Comparison of ENCODE assay signal across 21 cellular contexts in genomic region chr2:174874081-174874480, GRCh38.
A peak's percentile ranks its signal among the peaks of the same experiment; 100 is the strongest.
DNase-seq lines count a peak whose midpoint lies in the region; ATAC-seq, FAIRE-seq and TF ChIP-seq lines count a peak whose summit lies in the region.
"Had no signal": no experiment of that assay in that cellular context is flagged by ENCODE, and none has a peak within 500 bp of the region (broad histone marks: within the 10 kb centered on the region; RNA-seq: fewer than 3 reads in every experiment).

No MANE protein-coding gene starts in this region.

- no peaks in the 10 kb centered on the region for H3K27me3 ChIP-seq in Caco-2 (replicated peaks; ENCODE audit: control insufficient read depth, insufficient read depth, low read length)
- H3K27me3 ChIP-seq in gastroesophageal sphincter, result no peaks in the 10 kb centered on the region
- H3K27me3 ChIP-seq: BLaER1 treated with 17β-estradiol and CSF1 and Interleukin-3, amounts not matched to agents 10 nM and 100 nM had no signal

- no peak overlapping the region for H3K4me3 Mint-ChIP-seq in Caco-2 (ENCODE audit: unreplicated experiment)
- H3K4me3 Mint-ChIP-seq: CD8-positive, alpha-beta T cell; H9 had no signal

- no TSS peak for BruUV-seq in Caco-2 (replicated peaks; lab: Mats Ljungman, UMichigan)

- H3K27ac Mint-ChIP-seq in Caco-2 (ENCODE audit: unreplicated experiment), result no peak overlapping the region
- H3K27ac Mint-ChIP-seq: CD8-positive, alpha-beta T cell had no signal

- peaks cover 15% of the 10 kb centered on the region for H3K27me3 Mint-ChIP-seq in Caco-2 (ENCODE audit: insufficient read depth, unreplicated experiment)

- no peaks in the 10 kb centered on the region for H3K4me1 ChIP-seq in Caco-2
- H3K4me1 ChIP-seq in gastroesophageal sphincter, result peaks cover 0 to 15% (median 3%) of the 10 kb centered on the region in 3 donors
- H3K4me1 ChIP-seq: BLaER1 treated with 17β-estradiol and CSF1 and Interleukin-3, amounts not matched to agents 10 nM and 100 nM had no signal

- TF ChIP-seq CTCF in fibroblast of the aortic adventitia (IDR thresholded peaks at IDR 0.05; ENCODE audit: insufficient read depth, low read length) (no peak), Caco-2 (IDR thresholded peaks at IDR 0.05; ENCODE audit: insufficient read depth in 1 of 2, low read depth in 1 of 2, low read length in 1 of 2, severe bottlenecking in 1 of 2, unreplicated experiment in 1 of 2) (no peak), gastroesophageal sphincter (IDR thresholded peaks at IDR 0.05) (no peak)

- no peaks in the 10 kb centered on the region for H3K36me3 ChIP-seq in Caco-2 (ENCODE audit: control insufficient read depth, insufficient read depth, low read length)
- peaks cover 0 to 9% of the 10 kb centered on the region in 2 donors for H3K36me3 ChIP-seq in gastroesophageal sphincter
- H3K36me3 ChIP-seq: BLaER1 treated with 17β-estradiol and CSF1 and Interleukin-3, amounts not matched to agents 10 nM and 100 nM had no signal

- TF ChIP-seq POLR2A in gastroesophageal sphincter (IDR thresholded peaks at IDR 0.05), result no peak

- intact Hi-C loops in Caco-2 (cut with micrococcal nuclease; ENCODE audit: unreplicated experiment), result no loop called here

- peak; percentile 29 for FAIRE-seq in endometrium (lab: Jason Lieb, UNC)
- FAIRE-seq: D721Med had no signal

- no peak overlapping the region for H3K4me3 ChIP-seq in fibroblast of the aortic adventitia (ENCODE audit: low read depth, low read length)
- H3K4me3 ChIP-seq in Caco-2 (ENCODE audit: low read depth, low read length), result no peak overlapping the region
- no peak overlapping the region for H3K4me3 ChIP-seq in gastroesophageal sphincter
- H3K4me3 ChIP-seq: BLaER1 treated with 17β-estradiol and CSF1 and Interleukin-3, amounts not matched to agents 10 nM and 100 nM had no signal

- H3K9me3 ChIP-seq in Caco-2 (no peaks in the 10 kb centered on the region), gastroesophageal sphincter (no peaks in the 10 kb centered on the region)
- H3K9me3 ChIP-seq: BLaER1 treated with 17β-estradiol and CSF1 and Interleukin-3, amounts not matched to agents 10 nM and 100 nM had no signal

- H3K4me1 Mint-ChIP-seq in Caco-2 (ENCODE audit: low read depth, unreplicated experiment), result no peaks in the 10 kb centered on the region

- CTCF ChIA-PET in Caco-2 (lab: Charles Lee), result no interaction called here

- DNase-seq in AG20443 (ENCODE audit: low spot score) (peak; percentile 12), fibroblast of the aortic adventitia (ENCODE audit: low read depth) (peak; percentile 45), iPS-NIHi11 (ENCODE audit: low spot score) (no peak), Caco-2 (no peak)
- DNase-seq: CD8-positive, alpha-beta T cell; H9; NCI-H1417; NCI-H187; NCI-H2107; NCI-H2227 treated with DMSO at 0.1 percent for 48 hours; NCI-H510A treated with DMSO at 0.1 percent for 48 hours; NCI-H82; OCI-M1; Right ventricle myocardium superior had no signal

- no peaks in the 10 kb centered on the region for H3K36me3 Mint-ChIP-seq in Caco-2 (ENCODE audit: insufficient read depth, unreplicated experiment)
- H3K36me3 Mint-ChIP-seq: CD8-positive, alpha-beta T cell had no signal

- peak; percentile 10; the same call in 1 of the 3 replicates for ATAC-seq in SK-N-SH treated with all-trans-retinoic acid at 6 μM for 48 hours
- ATAC-seq in GM18519 (IDR thresholded peaks at IDR 0.05; ENCODE audit: low FRiP score, unreplicated experiment), result no peak
- ATAC-seq in gastroesophageal sphincter, result no peak
- ATAC-seq: CD8-positive, alpha-beta T cell had no signal

- TF ChIP-seq EP300 in gastroesophageal sphincter (IDR thresholded peaks at IDR 0.05), result no peak

- POLR2A ChIA-PET in Caco-2 (lab: Charles Lee), result no interaction called here

- H3K9me3 Mint-ChIP-seq in Caco-2 (ENCODE audit: unreplicated experiment), result no peaks in the 10 kb centered on the region
- H3K9me3 Mint-ChIP-seq: CD8-positive, alpha-beta T cell; H9 had no signal

- no peak overlapping the region for H3K27ac ChIP-seq in gastroesophageal sphincter
- H3K27ac ChIP-seq: BLaER1 treated with 17β-estradiol and CSF1 and Interleukin-3, amounts not matched to agents 10 nM and 100 nM; KMS-11 had no signal

- 0 to 38% methylated on average over 1 of the region's 1 CpG for WGBS in gastroesophageal sphincter (ENCODE audit: low coverage in 1 of 2), 2 donors

TF ChIP-seq in SK-N-SH treated with all-trans-retinoic acid at 6 μM for 48 hours, 23 proteins besides CTCF, POLR2A, EP300 and RAD21:
- TF ChIP-seq, protein P1, sequence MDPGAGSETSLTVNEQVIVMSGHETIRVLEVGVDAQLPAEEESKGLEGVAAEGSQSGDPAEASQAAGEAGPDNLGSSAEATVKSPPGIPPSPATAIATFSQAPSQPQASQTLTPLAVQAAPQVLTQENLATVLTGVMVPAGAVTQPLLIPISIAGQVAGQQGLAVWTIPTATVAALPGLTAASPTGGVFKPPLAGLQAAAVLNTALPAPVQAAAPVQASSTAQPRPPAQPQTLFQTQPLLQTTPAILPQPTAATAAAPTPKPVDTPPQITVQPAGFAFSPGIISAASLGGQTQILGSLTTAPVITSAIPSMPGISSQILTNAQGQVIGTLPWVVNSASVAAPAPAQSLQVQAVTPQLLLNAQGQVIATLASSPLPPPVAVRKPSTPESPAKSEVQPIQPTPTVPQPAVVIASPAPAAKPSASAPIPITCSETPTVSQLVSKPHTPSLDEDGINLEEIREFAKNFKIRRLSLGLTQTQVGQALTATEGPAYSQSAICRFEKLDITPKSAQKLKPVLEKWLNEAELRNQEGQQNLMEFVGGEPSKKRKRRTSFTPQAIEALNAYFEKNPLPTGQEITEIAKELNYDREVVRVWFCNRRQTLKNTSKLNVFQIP (CRISPR knock-in tag; IDR thresholded peaks at IDR 0.05; ENCODE audit: borderline replicate concordance, low read depth), result no peak
- TF ChIP-seq TCF4 (CRISPR knock-in tag; IDR thresholded peaks at IDR 0.05; ENCODE audit: borderline replicate concordance) (no peak), CSDC2 (CRISPR knock-in tag; IDR thresholded peaks at IDR 0.05) (no peak), PPARA (CRISPR knock-in tag; IDR thresholded peaks at IDR 0.05; ENCODE audit: borderline replicate concordance) (no peak), ZC3H10 (CRISPR knock-in tag; IDR thresholded peaks at IDR 0.05) (no peak), ZNF70 (CRISPR knock-in tag; IDR thresholded peaks at IDR 0.05) (no peak), ZFP30 (CRISPR knock-in tag; IDR thresholded peaks at IDR 0.05) (no peak), ZNF565 (CRISPR knock-in tag; conservative IDR thresholded peaks at IDR 0.05; ENCODE audit: low read depth) (no peak), SNAI2 (CRISPR knock-in tag; IDR thresholded peaks at IDR 0.05) (no peak), PATZ1 (CRISPR knock-in tag; IDR thresholded peaks at IDR 0.05; ENCODE audit: borderline replicate concordance) (no peak), CREB5 (CRISPR knock-in tag; IDR thresholded peaks at IDR 0.05; ENCODE audit: low read depth) (no peak), ZNF8 (CRISPR knock-in tag; IDR thresholded peaks at IDR 0.05) (no peak), RARB (CRISPR knock-in tag; IDR thresholded peaks at IDR 0.05) (no peak)
TF ChIP-seq in SK-N-SH treated with all-trans-retinoic acid at 6 μM for 48 hours: peak in this region for 0.

Comparison
In these comparisons a context has a peak if more than half of its experiments do, and no peak if none do; other contexts are left out.
1. DNase-seq: peak in AG20443 (single experiment) and fibroblast of the aortic adventitia (single experiment); none in iPS-NIHi11 (single experiment) and Caco-2 (0 of 2).